8 cellular contexts compared by ENCODE assay signal in the genomic region with DNA sequence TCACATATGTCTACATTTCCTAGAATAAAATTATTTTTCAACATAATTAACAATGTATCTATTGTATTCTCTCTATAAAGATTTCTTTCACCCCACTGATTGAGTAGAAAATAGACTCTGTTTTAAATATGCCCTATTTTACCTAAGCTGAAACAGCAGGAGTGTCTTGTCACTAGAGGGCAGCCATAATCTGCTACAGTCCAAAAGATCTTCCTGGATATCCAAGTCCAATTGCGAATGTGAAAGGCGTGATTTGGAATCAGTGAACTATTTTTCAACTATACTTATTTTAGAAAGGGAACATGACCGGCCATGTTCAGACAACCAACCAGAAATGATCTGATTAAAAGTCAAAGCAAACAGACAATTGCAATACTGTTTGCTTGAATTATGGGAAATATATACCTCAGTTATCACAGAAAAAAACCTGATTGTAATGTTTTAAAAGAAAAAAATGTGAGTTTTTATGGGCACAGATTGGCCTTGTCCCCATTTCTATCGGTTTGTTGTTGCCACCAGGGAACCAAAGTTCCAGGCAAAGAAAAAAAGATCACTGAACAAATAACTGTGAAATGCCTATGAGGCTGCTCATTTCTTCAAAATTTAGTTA.
DNase-seq lines count a peak whose midpoint lies in the region; ATAC-seq and TF ChIP-seq lines count a peak whose summit lies in the region.

No MANE protein-coding gene starts in this region.

- in situ Hi-C loops in GM13977 (cut with MboI; ENCODE audit: low pct_unique_long_range_greater_than_20kb, low sequenced_read_pairs, unreplicated experiment) = no loop called here

- 0 out of 2 replicates have a peak, but pooled peaks cover 4% of the 10 kb centered on the region for H3K27me3 ChIP-seq in MG63

- TF ChIP-seq CTCF in GM13977 (IDR thresholded peaks at IDR 0.05; ENCODE audit: extremely low read depth, insufficient read depth, missing control alignments) (peak; percentile 31), choroid plexus epithelial cell (conservative IDR thresholded peaks at IDR 0.05; ENCODE audit: low read depth, low read length) (peak; percentile 71)

- ATAC-seq in HG02870 (IDR thresholded peaks at IDR 0.05; ENCODE audit: unreplicated experiment) (no peak), GM19351 (IDR thresholded peaks at IDR 0.05; ENCODE audit: unreplicated experiment) (no peak), GM21390 (IDR thresholded peaks at IDR 0.05; ENCODE audit: unreplicated experiment) (no peak)

- H3K36me3 ChIP-seq in MG63 = no peaks in the 10 kb centered on the region

- H3K9me3 ChIP-seq in MG63 = no peaks in the 10 kb centered on the region

- DNase-seq in GM13977 (ENCODE audit: low spot score) (no peak), NCI-H226 (peak; percentile 47), choroid plexus epithelial cell (ENCODE audit: low read depth) (peak; percentile 79), myocyte (ENCODE audit: low read depth) (peak; percentile 83), MG63 (no peak)

- H3K4me3 ChIP-seq in choroid plexus epithelial cell (ENCODE audit: low read depth, low read length) (no peak overlapping the region), MG63 (no peak overlapping the region)

Comparison
In these comparisons a context has a peak if more than half of its experiments do, and no peak if none do; other contexts are left out.
1. DNase-seq: peak in NCI-H226 (single experiment), choroid plexus epithelial cell (single experiment) and myocyte (single experiment); none in GM13977 (single experiment) and MG63 (single experiment).